8 cellular contexts compared by ENCODE assay signal in genomic region chr11:3880724-3881123, GRCh38. TPM values are rescaled to one million over a fixed set of nuclear protein-coding genes. Genes with fewer than 3 reads are reported as not detected.
DNase-seq lines count a peak whose midpoint lies in the region; ATAC-seq and TF ChIP-seq lines count a peak whose summit lies in the region.

No MANE protein-coding gene starts in this region.

- H3K9me2 ChIP-seq in GM23248 (ENCODE audit: insufficient read depth), result no peaks in the 10 kb centered on the region

- H3K4me1 Mint-ChIP-seq in activated T-helper 1 cell treated with anti-CD3 and anti-CD28 coated beads, Interleukin-12 subunit alpha, Interleukin-12 subunit beta, Interleukin-2, Interleukin-4 antibody, amounts not matched to agents 30 ng/mL and 10 ng/mL and 1 ng/mL, durations not matched to agents 14 hours and 24 hours and 36 hours (ENCODE audit: low read depth), result peaks cover 73% of the 10 kb centered on the region

- H3K36me3 ChIP-seq in GM23248 (ENCODE audit: low read depth), result no peaks in the 10 kb centered on the region
- H3K36me3 ChIP-seq in mesenchymal stem cell (ENCODE audit: control insufficient read depth in 1 of 2, insufficient read depth in 2 of 2, low read depth in 1 of 2, low read length in 2 of 2), result no peaks in the 10 kb centered on the region
- no peaks in the 10 kb centered on the region for H3K36me3 ChIP-seq in mesendoderm (ENCODE audit: control insufficient read depth, insufficient read depth, low read length)

- H3K9ac ChIP-seq in GM23248 (no peak overlapping the region), mesenchymal stem cell (ENCODE audit: low read length) (no peak overlapping the region), mesendoderm (ENCODE audit: low read length) (no peak overlapping the region)

- H3K79me2 ChIP-seq in GM23248 (ENCODE audit: insufficient read depth), result peaks cover 39% of the 10 kb centered on the region
- no peaks in the 10 kb centered on the region for H3K79me2 ChIP-seq in mesendoderm (ENCODE audit: control insufficient read depth, insufficient read depth, low read length)

- WGBS in GM23248 (ENCODE audit: low coverage in 1 of 2, low lambda C conversion rate in 2 of 2, missing lambda C conversion rate in 2 of 2), 2 experiments, result 41 to 58% methylated on average over 3 of the region's 3 CpGs
- 0% methylated on average over 1 of the region's 3 CpGs for WGBS in mesenchymal stem cell
- WGBS in mesendoderm (ENCODE audit: extremely low coverage, insufficient coverage, low lambda C conversion rate), result no CpG with 5 or more reads among the region's 3 CpGs

- in situ Hi-C loops in Caki2 (cut with HindIII; ENCODE audit: low pct_unique_long_range_greater_than_20kb, low sequenced_read_pairs), result no loop called here
- in situ Hi-C loops in GM23248 (cut with MboI), result no loop called here

- H2BK5ac ChIP-seq in mesenchymal stem cell (ENCODE audit: low read depth, low read length, poor library complexity, severe bottlenecking) (no peak overlapping the region), mesendoderm (ENCODE audit: low read length) (no peak overlapping the region)

- H3K79me1 ChIP-seq in mesenchymal stem cell (replicated peaks; ENCODE audit: low read length, poor library complexity, severe bottlenecking) (peaks cover 10% of the 10 kb centered on the region), mesendoderm (ENCODE audit: low read length) (peaks cover 3% of the 10 kb centered on the region)

- no peaks in the 10 kb centered on the region for H4K20me1 ChIP-seq in GM23248 (ENCODE audit: insufficient read depth)

- H3K36me3 Mint-ChIP-seq in activated T-helper 1 cell treated with anti-CD3 and anti-CD28 coated beads, Interleukin-12 subunit alpha, Interleukin-12 subunit beta, Interleukin-2, Interleukin-4 antibody, amounts not matched to agents 30 ng/mL and 10 ng/mL and 1 ng/mL, durations not matched to agents 14 hours and 24 hours and 36 hours (ENCODE audit: low read depth), result peaks cover 13% of the 10 kb centered on the region

- no peak overlapping the region for H3K14ac ChIP-seq in mesenchymal stem cell (ENCODE audit: low read length in 2 of 2)

- ATAC-seq in omental fat pad (ENCODE audit: low FRiP score), result no peak

- H3K4me1 ChIP-seq in GM23248 (ENCODE audit: insufficient read depth) (peaks cover 4% of the 10 kb centered on the region), mesenchymal stem cell (ENCODE audit: control insufficient read depth, insufficient read depth, low read depth, low read length) (peaks cover 14% of the 10 kb centered on the region), mesendoderm (ENCODE audit: control insufficient read depth, low read depth, low read length) (peaks cover 4% of the 10 kb centered on the region)

- no peak overlapping the region for H2AK5ac ChIP-seq in mesenchymal stem cell (ENCODE audit: low read length, severe bottlenecking)
- H2AK5ac ChIP-seq in mesendoderm (ENCODE audit: low read length), result no peak overlapping the region

- no peak overlapping the region for H3K56ac ChIP-seq in mesendoderm (ENCODE audit: low read length)

- H3K18ac ChIP-seq in mesenchymal stem cell (ENCODE audit: low read depth in 1 of 2, low read length in 2 of 2) (no peak overlapping the region), mesendoderm (ENCODE audit: low read length) (no peak overlapping the region)

- H3K27ac ChIP-seq in GM23248 (no peak overlapping the region), mesenchymal stem cell (ENCODE audit: low read length, poor library complexity, severe bottlenecking) (peak overlapping the region; percentile 86), mesendoderm (ENCODE audit: low read depth, low read length) (no peak overlapping the region)

- H2BK12ac ChIP-seq in mesenchymal stem cell (ENCODE audit: low read length in 2 of 2), result no peak overlapping the region

- H3F3A ChIP-seq in GM23248 (ENCODE audit: insufficient read depth), result 0 out of 2 replicates have a peak, but pooled peaks cover 3% of the 10 kb centered on the region

- no peak overlapping the region for H3K4me3 ChIP-seq in GM23248
- no peak overlapping the region for H3K4me3 ChIP-seq in mesenchymal stem cell (ENCODE audit: insufficient read depth in 1 of 2, low read depth in 1 of 2, low read length in 2 of 2)
- H3K4me3 ChIP-seq in mesendoderm (ENCODE audit: low read length), result no peak overlapping the region

- H4K5ac ChIP-seq in mesendoderm (ENCODE audit: low read length), result no peak overlapping the region

- no peak overlapping the region for H3K23ac ChIP-seq in mesenchymal stem cell (ENCODE audit: low read length in 2 of 2)
- no peak overlapping the region for H3K23ac ChIP-seq in mesendoderm (ENCODE audit: low read length)

- no peak overlapping the region for H3K4me3 Mint-ChIP-seq in activated T-helper 1 cell treated with anti-CD3 and anti-CD28 coated beads, Interleukin-12 subunit alpha, Interleukin-12 subunit beta, Interleukin-2, Interleukin-4 antibody, amounts not matched to agents 30 ng/mL and 10 ng/mL and 1 ng/mL, durations not matched to agents 14 hours and 24 hours and 36 hours

- H3K4ac ChIP-seq in mesenchymal stem cell (ENCODE audit: low read depth in 1 of 2, low read length in 2 of 2) (no peak overlapping the region), mesendoderm (ENCODE audit: low read depth, low read length) (no peak overlapping the region)

- intact Hi-C loops in activated T-helper 1 cell treated with anti-CD3 and anti-CD28 coated beads, Interleukin-12 subunit alpha, Interleukin-12 subunit beta, Interleukin-2, Interleukin-4 antibody, amounts not matched to agents 30 ng/mL and 10 ng/mL and 1 ng/mL, durations not matched to agents 14 hours and 24 hours and 36 hours (cut with micrococcal nuclease), result no loop called here
- intact Hi-C loops in head of caudate nucleus (cut with DNase I), result no loop called here

- H3K9me3 ChIP-seq in GM23248 (ENCODE audit: low read depth), result no peaks in the 10 kb centered on the region
- no peaks in the 10 kb centered on the region for H3K9me3 ChIP-seq in mesenchymal stem cell (ENCODE audit: control insufficient read depth, low read length)

- no peak overlapping the region for H4K91ac ChIP-seq in mesenchymal stem cell (ENCODE audit: low read length)

- H2BK15ac ChIP-seq in mesenchymal stem cell (ENCODE audit: low read depth, poor library complexity, severe bottlenecking) (no peak overlapping the region), mesendoderm (replicated peaks; ENCODE audit: low read depth) (no peak overlapping the region)

- H2AFZ ChIP-seq in GM23248 (no peak overlapping the region), mesenchymal stem cell (ENCODE audit: low read depth, low read length) (no peak overlapping the region)

- no peak overlapping the region for H3K4me2 ChIP-seq in GM23248 (ENCODE audit: unreplicated experiment)
- H3K4me2 ChIP-seq in mesenchymal stem cell (ENCODE audit: low read length, poor library complexity, severe bottlenecking), result no peak overlapping the region
- H3K4me2 ChIP-seq in mesendoderm (ENCODE audit: low read length), result no peak overlapping the region

- H3K27me3 ChIP-seq in GM23248 (replicated peaks; ENCODE audit: insufficient read depth), result no peaks in the 10 kb centered on the region
- H3K27me3 ChIP-seq in mesenchymal stem cell (ENCODE audit: control insufficient read depth in 1 of 2, insufficient read depth in 1 of 2, low read length in 2 of 2), result no peaks in the 10 kb centered on the region
- H3K27me3 ChIP-seq in mesendoderm (ENCODE audit: insufficient read depth, low read length, poor library complexity), result no peaks in the 10 kb centered on the region

- DNase-seq in Caki2 (ENCODE audit: low read depth) (peak; percentile 77), GM23248 (peak; percentile 43), mesenchymal stem cell (peak; percentile 45), omental fat pad (ENCODE audit: low spot score) (no peak), head of caudate nucleus (no peak), NCI-H526 treated with DMSO at 0.1 percent for 48 hours (lab: John Stamatoyannopoulos, UW) (no peak), mesendoderm (no peak)
- DNase-seq in activated T-helper 1 cell treated with anti-CD3 and anti-CD28 coated beads, Interleukin-12 subunit alpha, Interleukin-12 subunit beta, Interleukin-2, Interleukin-4 antibody, amounts not matched to agents 30 ng/mL and 10 ng/mL and 1 ng/mL, durations not matched to agents 14 hours and 24 hours and 36 hours (ENCODE audit: low spot score), result no peak

- TF ChIP-seq CTCF in omental fat pad (IDR thresholded peaks at IDR 0.05), result no peak

- H3K27ac Mint-ChIP-seq in activated T-helper 1 cell treated with anti-CD3 and anti-CD28 coated beads, Interleukin-12 subunit alpha, Interleukin-12 subunit beta, Interleukin-2, Interleukin-4 antibody, amounts not matched to agents 30 ng/mL and 10 ng/mL and 1 ng/mL, durations not matched to agents 14 hours and 24 hours and 36 hours, result peak overlapping the region; percentile 85

- H2BK120ac ChIP-seq in mesenchymal stem cell (ENCODE audit: low read depth, low read length) (no peak overlapping the region), mesendoderm (ENCODE audit: low read depth, low read length) (no peak overlapping the region)

- no peaks in the 10 kb centered on the region for H3K27me3 Mint-ChIP-seq in activated T-helper 1 cell treated with anti-CD3 and anti-CD28 coated beads, Interleukin-12 subunit alpha, Interleukin-12 subunit beta, Interleukin-2, Interleukin-4 antibody, amounts not matched to agents 30 ng/mL and 10 ng/mL and 1 ng/mL, durations not matched to agents 14 hours and 24 hours and 36 hours (ENCODE audit: insufficient read depth)

- H3K9me3 Mint-ChIP-seq in activated T-helper 1 cell treated with anti-CD3 and anti-CD28 coated beads, Interleukin-12 subunit alpha, Interleukin-12 subunit beta, Interleukin-2, Interleukin-4 antibody, amounts not matched to agents 30 ng/mL and 10 ng/mL and 1 ng/mL, durations not matched to agents 14 hours and 24 hours and 36 hours, result no peaks in the 10 kb centered on the region

- H4K8ac ChIP-seq in mesenchymal stem cell (ENCODE audit: low read length), result no peak overlapping the region
- H4K8ac ChIP-seq in mesendoderm (ENCODE audit: low read depth, low read length), result no peak overlapping the region

RNA-seq across cellular contexts. Expression of gene STIM1, which starts 25.3 kb away (rescaled TPM):
- 36.1 and 45.5 TPM in 2 replicates for total RNA-seq in Caki2 (2014; rRNA removed; shearing (Covaris generic); ENCODE audit: low replicate concordance)
- 24.6 and 63.4 TPM in 2 replicates for total RNA-seq in GM23248 (2014; rRNA removed; shearing (Covaris generic))
- polyA plus RNA-seq in GM23248 (2016; fragmentation: Nextera tagmentation; extraction: Ambion mirVana), result 22.0 and 22.3 TPM in 2 replicates
- total RNA-seq in activated T-helper 1 cell treated with anti-CD3 and anti-CD28 coated beads, Interleukin-12 subunit alpha, Interleukin-12 subunit beta, Interleukin-2, Interleukin-4 antibody, amounts not matched to agents 30 ng/mL and 10 ng/mL and 1 ng/mL, durations not matched to agents 14 hours and 24 hours and 36 hours, result 61.7 and 68.0 TPM in 2 replicates
- polyA plus RNA-seq in mesenchymal stem cell (2013, experiment 1 of 2), result 37.2 TPM
- 35.2 TPM for polyA plus RNA-seq in mesenchymal stem cell (2013, experiment 2 of 2)
- 10 to 100 TPM; 42.2 to 71.0 (median 51.1) TPM for total RNA-seq in omental fat pad
- polyA plus RNA-seq in mesendoderm (2013, experiment 1 of 2), result 9.2 TPM
- 8.3 TPM for polyA plus RNA-seq in mesendoderm (2013, experiment 2 of 2)

RNA-seq across cellular contexts. Expression of gene RHOG, which starts 40.0 kb away (rescaled TPM):
- total RNA-seq in Caki2 (2014; rRNA removed; shearing (Covaris generic); ENCODE audit: low replicate concordance), result 7.1 and 9.3 TPM in 2 replicates
- 42.0 and 45.5 TPM in 2 replicates for total RNA-seq in GM23248 (2014; rRNA removed; shearing (Covaris generic))
- polyA plus RNA-seq in GM23248 (2016; fragmentation: Nextera tagmentation; extraction: Ambion mirVana), result 59.5 and 61.4 TPM in 2 replicates
- total RNA-seq in activated T-helper 1 cell treated with anti-CD3 and anti-CD28 coated beads, Interleukin-12 subunit alpha, Interleukin-12 subunit beta, Interleukin-2, Interleukin-4 antibody, amounts not matched to agents 30 ng/mL and 10 ng/mL and 1 ng/mL, durations not matched to agents 14 hours and 24 hours and 36 hours, result 170 and 179 TPM in 2 replicates
- 77.1 TPM for polyA plus RNA-seq in mesenchymal stem cell (2013, experiment 1 of 2)
- 76.9 TPM for polyA plus RNA-seq in mesenchymal stem cell (2013, experiment 2 of 2)
- 10 to 100 TPM; 53.2 to 90.3 (median 67.8) TPM for total RNA-seq in omental fat pad
- polyA plus RNA-seq in mesendoderm (2013, experiment 1 of 2), result 38.2 TPM
- polyA plus RNA-seq in mesendoderm (2013, experiment 2 of 2), result 34.7 TPM

Comparison
In these comparisons a context has a peak if more than half of its experiments do, and no peak if none do; other contexts are left out.
1. DNase-seq: peak in Caki2 (single experiment), GM23248 (single experiment) and mesenchymal stem cell (single experiment); none in activated T-helper 1 cell treated with anti-CD3 and anti-CD28 coated beads, Interleukin-12 subunit alpha, Interleukin-12 subunit beta, Interleukin-2, Interleukin-4 antibody, amounts not matched to agents 30 ng/mL and 10 ng/mL and 1 ng/mL, durations not matched to agents 14 hours and 24 hours and 36 hours (single experiment), omental fat pad (single experiment), head of caudate nucleus (0 of 42), NCI-H526 treated with DMSO at 0.1 percent for 48 hours (single experiment) and mesendoderm (single experiment).